Comparison of ENCODE assay signal across 31 cellular contexts in the genomic region with DNA sequence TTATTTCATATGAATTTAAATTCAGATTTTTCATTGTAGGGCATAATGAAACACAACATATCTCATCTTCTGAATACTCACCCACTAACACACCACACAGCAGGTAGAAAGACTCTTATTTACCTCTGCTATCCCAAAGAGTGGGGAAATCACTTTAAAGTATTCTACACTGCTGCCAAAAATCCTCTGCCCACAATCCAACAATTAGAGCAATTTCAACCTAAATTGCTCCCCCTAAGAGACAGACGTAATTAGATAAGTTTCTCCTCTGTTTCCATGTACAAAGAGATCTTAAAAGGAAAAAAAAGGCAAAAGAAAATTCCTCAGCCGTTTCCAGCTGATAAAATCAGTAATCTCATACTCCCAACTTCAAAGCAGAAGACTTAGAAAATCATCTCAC.
"Had no signal": no experiment of that assay in that cellular context is flagged by ENCODE, and none has a peak within 500 bp of the region (broad histone marks: within the 10 kb centered on the region; RNA-seq: fewer than 3 reads in every experiment).

No MANE protein-coding gene starts in this region.

- H3K27ac Mint-ChIP-seq: activated CD4-positive, alpha-beta memory T cell treated with anti-CD3 and anti-CD28 coated beads, Interleukin-2, amount 10 ng/mL, durations not matched to agents 7 days and 5 days; activated CD8-positive, alpha-beta memory T cell treated with anti-CD3 and anti-CD28 coated beads, Interleukin-2, amount 10 ng/mL, durations not matched to agents 7 days and 5 days; activated naive CD8-positive, alpha-beta T cell treated with anti-CD3 and anti-CD28 coated beads, Interleukin-2, amount 10 ng/mL, durations not matched to agents 7 days and 5 days had no signal

- H3K4me1 Mint-ChIP-seq: activated CD4-positive, alpha-beta memory T cell treated with anti-CD3 and anti-CD28 coated beads, Interleukin-2, amount 10 ng/mL, durations not matched to agents 7 days and 5 days; activated CD8-positive, alpha-beta memory T cell treated with anti-CD3 and anti-CD28 coated beads, Interleukin-2, amount 10 ng/mL, durations not matched to agents 7 days and 5 days; activated naive CD8-positive, alpha-beta T cell treated with anti-CD3 and anti-CD28 coated beads, Interleukin-2, amount 10 ng/mL, durations not matched to agents 7 days and 5 days had no signal

- H3K9me3 ChIP-seq: ascending aorta, breast epithelium, Peyer's patch, SJSA1 had no signal

- H3K27me3 Mint-ChIP-seq: activated naive CD8-positive, alpha-beta T cell treated with anti-CD3 and anti-CD28 coated beads, Interleukin-2, amount 10 ng/mL, durations not matched to agents 7 days and 5 days had no signal

- H3K4me3 Mint-ChIP-seq: activated CD4-positive, alpha-beta memory T cell treated with anti-CD3 and anti-CD28 coated beads, Interleukin-2, amount 10 ng/mL, durations not matched to agents 7 days and 5 days; activated CD8-positive, alpha-beta memory T cell treated with anti-CD3 and anti-CD28 coated beads, Interleukin-2, amount 10 ng/mL, durations not matched to agents 7 days and 5 days; activated naive CD8-positive, alpha-beta T cell treated with anti-CD3 and anti-CD28 coated beads, Interleukin-2, amount 10 ng/mL, durations not matched to agents 7 days and 5 days had no signal

- H3K4me2 ChIP-seq: KMS-11 had no signal

- H3K4me3 ChIP-seq: ascending aorta, breast epithelium, Peyer's patch, SJSA1 had no signal

- DNase-seq: activated CD4-positive, alpha-beta memory T cell treated with anti-CD3 and anti-CD28 coated beads, Interleukin-2, amount 10 ng/mL, durations not matched to agents 7 days and 5 days; activated CD4-positive, alpha-beta T cell treated with anti-CD3 and anti-CD28 coated beads for 1 hour; activated CD4-positive, alpha-beta T cell treated with anti-CD3 and anti-CD28 coated beads for 48 hours; activated CD4-positive, CD25-positive, alpha-beta regulatory T cell; activated CD8-positive, alpha-beta memory T cell treated with anti-CD3 and anti-CD28 coated beads for 24 hours; activated CD8-positive, alpha-beta memory T cell treated with anti-CD3 and anti-CD28 coated beads, Interleukin-2, amount 10 ng/mL, durations not matched to agents 7 days and 5 days; activated CD8-positive, alpha-beta memory T cell treated with anti-CD3 and anti-CD28 coated beads, Interleukin-2, amount 50 U/mL, for 48 hours; activated effector memory CD4-positive, alpha-beta T cell treated with Interleukin-2 at 50 U/mL for 16 hours; activated naive CD4-positive, alpha-beta T cell treated with anti-CD3 and anti-CD28 coated beads, Interleukin-2, amount 50 U/mL, for 16 hours; activated naive CD8-positive, alpha-beta T cell treated with anti-CD3 and anti-CD28 coated beads, Interleukin-2, amount 10 ng/mL, durations not matched to agents 7 days and 5 days; activated T-cell treated with anti-CD3 and anti-CD28 coated beads, Interleukin-2, amount 50 U/mL, for 48 hours; amygdala; cerebellar nuclear complex; NCI-H1436 treated with DMSO at 0.1 percent for 48 hours; NCI-H1694 treated with DMSO at 0.1 percent for 48 hours; NCI-H2029; NCI-H345; NCI-H524 treated with DMSO at 0.1 percent for 48 hours; PC-3; Peyer's patch; RPMI8226; SHP77 treated with DMSO at 0.1 percent for 48 hours; SW 1271; T-helper 1 cell; T-helper 2 cell; T-helper 9 cell; WERI-Rb-1 had no signal

- H3K27ac ChIP-seq: ascending aorta, breast epithelium, KMS-11, Peyer's patch, SJSA1, WERI-Rb-1 had no signal

- H3K27me3 ChIP-seq: ascending aorta, breast epithelium, Peyer's patch, SJSA1 had no signal

- H3K36me3 Mint-ChIP-seq: activated CD8-positive, alpha-beta memory T cell treated with anti-CD3 and anti-CD28 coated beads, Interleukin-2, amount 10 ng/mL, durations not matched to agents 7 days and 5 days; activated naive CD8-positive, alpha-beta T cell treated with anti-CD3 and anti-CD28 coated beads, Interleukin-2, amount 10 ng/mL, durations not matched to agents 7 days and 5 days had no signal

- H3K4me1 ChIP-seq: breast epithelium, Peyer's patch had no signal

- ATAC-seq: activated CD8-positive, alpha-beta memory T cell treated with anti-CD3 and anti-CD28 coated beads, Interleukin-2, amount 10 ng/mL, durations not matched to agents 7 days and 5 days; PC-3 had no signal

- H3K36me3 ChIP-seq: ascending aorta, breast epithelium, Peyer's patch, SJSA1, WERI-Rb-1 had no signal

- H3K9me3 Mint-ChIP-seq: activated CD4-positive, alpha-beta memory T cell treated with anti-CD3 and anti-CD28 coated beads, Interleukin-2, amount 10 ng/mL, durations not matched to agents 7 days and 5 days; activated naive CD8-positive, alpha-beta T cell treated with anti-CD3 and anti-CD28 coated beads, Interleukin-2, amount 10 ng/mL, durations not matched to agents 7 days and 5 days had no signal
